29 cellular contexts compared by ENCODE assay signal in the genomic region with DNA sequence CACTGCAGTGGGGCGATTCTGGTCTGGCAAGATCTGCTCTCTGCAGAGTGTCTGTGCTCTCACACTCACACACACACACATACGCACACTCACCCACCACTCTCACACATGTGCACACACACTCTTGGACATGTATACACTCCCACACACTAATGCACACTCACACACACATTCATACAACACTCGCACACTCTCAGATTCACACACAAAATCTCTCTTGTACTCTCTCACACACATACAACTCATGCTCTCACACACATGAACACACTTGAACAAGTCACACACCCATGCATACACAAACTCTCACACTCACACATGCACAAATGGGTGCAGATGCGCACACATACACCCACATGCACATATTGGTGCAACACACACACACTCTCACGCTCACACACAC. TPM values are rescaled to one million over a fixed set of nuclear protein-coding genes. Genes with fewer than 3 reads are reported as not detected.
"Had no signal": no experiment of that assay in that cellular context is flagged by ENCODE, and none has a peak within 500 bp of the region (broad histone marks: within the 10 kb centered on the region; RNA-seq: fewer than 3 reads in every experiment).

No MANE protein-coding gene starts in this region.

- H3K4me1 Mint-ChIP-seq: activated T-helper 17 cell treated with anti-CD3 and anti-CD28 coated beads, Interleukin-2, amount 50 U/mL, for 72 hours had no signal

- H3K9me3 ChIP-seq: ascending aorta, SJSA1, SK-N-SH had no signal

- H3K27me3 ChIP-seq: ascending aorta, Peyer's patch, SJSA1 had no signal

- H3K4me2 ChIP-seq: SK-N-SH had no signal

- H3K4me3 Mint-ChIP-seq: activated CD4-positive, alpha-beta T cell treated with anti-CD3 and anti-CD28 coated beads, Interleukin-2, amount 10 ng/mL, durations not matched to agents 24 days and 14 days; activated CD8-positive, alpha-beta T cell treated with anti-CD3 and anti-CD28 coated beads for 36 hours; activated naive CD4-positive, alpha-beta T cell treated with anti-CD3 and anti-CD28 coated beads, Interleukin-2, amount 50 U/mL, for 24 hours; activated naive CD8-positive, alpha-beta T cell treated with anti-CD3 and anti-CD28 coated beads, Interleukin-2, amount 10 ng/mL, durations not matched to agents 7 days and 5 days; activated T-cell treated with anti-CD3 and anti-CD28 coated beads, Interleukin-2, amount 50 U/mL, for 72 hours; activated T-helper 17 cell treated with anti-CD3 and anti-CD28 coated beads, Interleukin-2, amount 50 U/mL, for 72 hours; T-helper 1 cell treated with Interleukin-12 subunit alpha and Interleukin-12 subunit beta and Interleukin-4 antibody, amounts not matched to agents 30 μg/mL and 1 μg/mL, for 36 hours; T-helper 2 cell treated with Interferon-gamma antibody and Interleukin-4, amounts not matched to agents 5 μg/mL and 100 μg/mL, for 36 hours had no signal

- FAIRE-seq: TTC549 had no signal

- H3K27ac ChIP-seq: ascending aorta, Peyer's patch, SJSA1 had no signal

- DNase-seq: activated CD4-positive, alpha-beta T cell treated with anti-CD3 and anti-CD28 coated beads, Interleukin-2, amount 10 ng/mL, durations not matched to agents 24 days and 14 days; activated CD4-positive, alpha-beta T cell treated with anti-CD3 and anti-CD28 coated beads, Interleukin-2, amount 50 U/mL, for 4 hours; activated CD8-positive, alpha-beta T cell treated with anti-CD3 and anti-CD28 coated beads for 36 hours; activated effector memory CD4-positive, alpha-beta T cell treated with anti-CD3 and anti-CD28 coated beads, Interleukin-2, amount 50 U/mL, for 16 hours; activated naive CD4-positive, alpha-beta T cell treated with Interleukin-2 at 50 U/mL for 16 hours; activated naive CD8-positive, alpha-beta T cell treated with anti-CD3 and anti-CD28 coated beads, Interleukin-2, amount 10 ng/mL, durations not matched to agents 7 days and 5 days; activated T-cell treated with anti-CD3 and anti-CD28 coated beads, Interleukin-2, amount 50 U/mL, for 1 hour; activated T-cell treated with anti-CD3 and anti-CD28 coated beads, Interleukin-2, amount 50 U/mL, for 72 hours; amygdala; cerebellar nuclear complex; Kasumi-1; MM.1S; MV-4-11; NCI-H226; NCI-H446 treated with DMSO at 0.1 percent for 48 hours; PC-3; Peyer's patch; RPMI8226; SK-N-SH had no signal

- H3K4me1 ChIP-seq: ascending aorta, SJSA1 had no signal

- H3K9ac ChIP-seq: SK-N-SH had no signal

- ATAC-seq: activated CD8-positive, alpha-beta T cell treated with anti-CD3 and anti-CD28 coated beads for 36 hours; activated T-cell treated with anti-CD3 and anti-CD28 coated beads, Interleukin-2, amount 50 U/mL, for 72 hours; activated T-helper 17 cell treated with anti-CD3 and anti-CD28 coated beads, Interleukin-2, amount 50 U/mL, for 72 hours; PC-3 had no signal

- H3K4me3 ChIP-seq: ascending aorta, Peyer's patch, SJSA1 had no signal

- H3K36me3 ChIP-seq: ascending aorta, Peyer's patch, SJSA1 had no signal

- H3K27ac Mint-ChIP-seq: activated CD4-positive, alpha-beta T cell treated with anti-CD3 and anti-CD28 coated beads, Interleukin-2, amount 10 ng/mL, durations not matched to agents 24 days and 14 days; activated CD8-positive, alpha-beta T cell treated with anti-CD3 and anti-CD28 coated beads for 36 hours; activated naive CD4-positive, alpha-beta T cell treated with anti-CD3 and anti-CD28 coated beads, Interleukin-2, amount 50 U/mL, for 24 hours; activated naive CD8-positive, alpha-beta T cell treated with anti-CD3 and anti-CD28 coated beads, Interleukin-2, amount 10 ng/mL, durations not matched to agents 7 days and 5 days; activated T-cell treated with anti-CD3 and anti-CD28 coated beads, Interleukin-2, amount 50 U/mL, for 72 hours; activated T-helper 17 cell treated with anti-CD3 and anti-CD28 coated beads, Interleukin-2, amount 50 U/mL, for 72 hours; T-helper 1 cell treated with Interleukin-12 subunit alpha and Interleukin-12 subunit beta and Interleukin-4 antibody, amounts not matched to agents 30 μg/mL and 1 μg/mL, for 36 hours; T-helper 2 cell treated with Interferon-gamma antibody and Interleukin-4, amounts not matched to agents 5 μg/mL and 100 μg/mL, for 36 hours had no signal

RNA-seq across cellular contexts. Expression of gene TMEM174, which starts 31.7 kb away (rescaled TPM):
- total RNA-seq: activated CD4-positive, alpha-beta T cell treated with anti-CD3 and anti-CD28 coated beads, Interleukin-2, amount 10 ng/mL, durations not matched to agents 24 days and 14 days; activated CD8-positive, alpha-beta memory T cell treated with anti-CD3 and anti-CD28 coated beads for 36 hours; activated CD8-positive, alpha-beta T cell treated with anti-CD3 and anti-CD28 coated beads for 36 hours; activated naive CD8-positive, alpha-beta T cell treated with anti-CD3 and anti-CD28 coated beads, Interleukin-2, amount 10 ng/mL, durations not matched to agents 7 days and 5 days; activated T-cell treated with anti-CD3 and anti-CD28 coated beads, Interleukin-2, amount 50 U/mL, for 72 hours; activated T-helper 17 cell treated with anti-CD3 and anti-CD28 coated beads, Interleukin-2, amount 50 U/mL, for 72 hours; ascending aorta; cardiac septum; PC-3; Peyer's patch; SJSA1 had no signal
- polyA plus RNA-seq: adipose tissue, SK-N-SH had no signal
